10 cellular contexts compared by ENCODE assay signal in genomic region chr10:84493951-84494848, GRCh38.
DNase-seq lines count a peak whose midpoint lies in the region; ATAC-seq and TF ChIP-seq lines count a peak whose summit lies in the region.
"Had no signal": no experiment of that assay in that cellular context is flagged by ENCODE, and none has a peak within 500 bp of the region (broad histone marks: within the 10 kb centered on the region; RNA-seq: fewer than 3 reads in every experiment).

No MANE protein-coding gene starts in this region.

- H3K27me3 ChIP-seq in SK-N-SH (ENCODE audit: insufficient read depth), result no peaks in the 10 kb centered on the region

- no peaks in the 10 kb centered on the region for H3K9me3 ChIP-seq in SK-N-SH
- H3K9me3 ChIP-seq: HAP-1 had no signal

- DNase-seq in HK-2 (ENCODE audit: unreplicated experiment) (peak; percentile 27), SK-N-SH (no peak), fibroblast of peridontal ligament (ENCODE audit: extremely low read depth) (peak; percentile 35), retinal pigment epithelial cell (ENCODE audit: low read depth) (peak; percentile 29)
- no peak for DNase-seq in stimulated activated CD4-positive, alpha-beta T cell treated with anti-CD3 and anti-CD28 coated beads, Interleukin-12 subunit alpha, Interleukin-12 subunit beta, amount 100 ng/mL, for 4 hours
- no peak for DNase-seq in effector CD8-positive, alpha-beta T cell (lab: John Stamatoyannopoulos, UW)
- DNase-seq: activated CD4-positive, alpha-beta T cell treated with anti-CD3 and anti-CD28 coated beads for 36 hours; activated gamma-delta T cell treated with Interleukin-2 at 50 U/mL for 16 hours had no signal

- H3K36me3 ChIP-seq in SK-N-SH (replicated peaks in 1 of 2; ENCODE audit: control insufficient read depth in 1 of 2, insufficient read depth in 2 of 2, low read length in 1 of 2), result no peaks in the 10 kb centered on the region
- H3K36me3 ChIP-seq: HAP-1 had no signal

- peak overlapping the region; percentile 65 for H3K4me2 ChIP-seq in SK-N-SH

- peaks cover 32% of the 10 kb centered on the region for H3F3A ChIP-seq in SK-N-SH (replicated peaks; ENCODE audit: insufficient read depth)

- H2AFZ ChIP-seq in SK-N-SH (ENCODE audit: low read depth), result no peak overlapping the region

- TF ChIP-seq CTCF in SK-N-SH (IDR thresholded peaks at IDR 0.05) (no peak), retinal pigment epithelial cell (conservative IDR thresholded peaks at IDR 0.05; ENCODE audit: low read depth, low read length) (no peak)

- H3K9ac ChIP-seq in SK-N-SH, result peak overlapping the region; percentile 36; the same call in 1 of the 2 replicates

- H3K4me3 ChIP-seq in SK-N-SH (ENCODE audit: low read depth in 2 of 2, low read length in 1 of 2) (peak overlapping the region in 1 of 2 experiments; percentile 19; a peak in 2 of 4 replicates), retinal pigment epithelial cell (ENCODE audit: low read length) (no peak overlapping the region)
- H3K4me3 ChIP-seq: HAP-1 had no signal

- WGBS in SK-N-SH (ENCODE audit: low lambda C conversion rate), result 52% methylated on average over 8 of the region's 9 CpGs

- H3K4me1 ChIP-seq in SK-N-SH (ENCODE audit: control insufficient read depth in 1 of 2, insufficient read depth in 2 of 2, low read depth in 1 of 2, low read length in 1 of 2), result peaks cover 0 to 23% of the 10 kb centered on the region in 2 experiments; a peak in 3 of 4 replicates

- no peak for TF ChIP-seq RAD21 in SK-N-SH (IDR thresholded peaks at IDR 0.05; ENCODE audit: low read length)

- no peaks in the 10 kb centered on the region for H3K9me2 ChIP-seq in SK-N-SH

- no peaks in the 10 kb centered on the region for H4K20me1 ChIP-seq in SK-N-SH (ENCODE audit: insufficient read depth)

- H3K27ac ChIP-seq in SK-N-SH (ENCODE audit: low read depth in 2 of 2, low read length in 1 of 2), result peak overlapping the region in 1 of 2 experiments; percentile 83; a peak in 3 of 4 replicates

- H3K79me2 ChIP-seq in SK-N-SH (ENCODE audit: insufficient read depth), result peaks cover 27% of the 10 kb centered on the region; the same call in 1 of the 2 replicates

- CTCF ChIA-PET in SK-N-SH (lab: Yijun Ruan, JAX), result interaction anchor here (0.9 kb wide), 1 partner anchor 14 kb away, joined by 3 read pairs; no protein-coding TSS in a partner anchor

- TF ChIP-seq EP300 in SK-N-SH (IDR thresholded peaks at IDR 0.05; ENCODE audit: borderline replicate concordance in 1 of 2, low read depth in 1 of 2, low read length in 1 of 2), result peak in 1 of 2 experiments; percentile 47; a peak in 1 of 4 replicates

- POLR2A ChIA-PET in SK-N-SH (lab: Yijun Ruan, JAX), result no interaction called here

- ATAC-seq in HG03521 (IDR thresholded peaks at IDR 0.05; ENCODE audit: unreplicated experiment), result no peak
- ATAC-seq: activated CD4-positive, alpha-beta T cell treated with anti-CD3 and anti-CD28 coated beads for 36 hours had no signal

TF ChIP-seq in SK-N-SH, 30 proteins besides CTCF, POLR2A, EP300 and RAD21:
- 0 out of 2 replicates have a peak, but pooled peaks have one; percentile 28 for TF ChIP-seq NFIC (IDR thresholded peaks at IDR 0.05; ENCODE audit: borderline replicate concordance)
- TF ChIP-seq GATA2 (CRISPR knock-in tag; IDR thresholded peaks at IDR 0.05), result no peak
- TF ChIP-seq REST (IDR thresholded peaks at IDR 0.05; ENCODE audit: low read depth, low read length), result peak; percentile 37; the same call in 1 of the 2 replicates
- peak; percentile 80 for TF ChIP-seq JUND (IDR thresholded peaks at IDR 0.05)
- TF ChIP-seq ZBTB33 (IDR thresholded peaks at IDR 0.05; ENCODE audit: borderline replicate concordance, low read depth), result no peak
- peak; percentile 93 for TF ChIP-seq FOSL2 (IDR thresholded peaks at IDR 0.05; ENCODE audit: borderline replicate concordance, low read depth)
- TF ChIP-seq TEAD4 (IDR thresholded peaks at IDR 0.05; ENCODE audit: borderline replicate concordance, insufficient read depth), result peak; percentile 73; the same call in 1 of the 2 replicates
- TF ChIP-seq TCF12 (IDR thresholded peaks at IDR 0.05), result peak; percentile 80
- TF ChIP-seq, protein P1, sequence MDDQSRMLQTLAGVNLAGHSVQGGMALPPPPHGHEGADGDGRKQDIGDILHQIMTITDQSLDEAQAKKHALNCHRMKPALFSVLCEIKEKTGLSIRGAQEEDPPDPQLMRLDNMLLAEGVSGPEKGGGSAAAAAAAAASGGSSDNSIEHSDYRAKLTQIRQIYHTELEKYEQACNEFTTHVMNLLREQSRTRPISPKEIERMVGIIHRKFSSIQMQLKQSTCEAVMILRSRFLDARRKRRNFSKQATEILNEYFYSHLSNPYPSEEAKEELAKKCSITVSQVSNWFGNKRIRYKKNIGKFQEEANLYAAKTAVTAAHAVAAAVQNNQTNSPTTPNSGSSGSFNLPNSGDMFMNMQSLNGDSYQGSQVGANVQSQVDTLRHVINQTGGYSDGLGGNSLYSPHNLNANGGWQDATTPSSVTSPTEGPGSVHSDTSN (IDR thresholded peaks at IDR 0.05), result peak; percentile 39; the same call in 1 of the 2 replicates
- TF ChIP-seq RXRA (IDR thresholded peaks at IDR 0.05; ENCODE audit: borderline replicate concordance, low read depth), result peak; percentile 45; the same call in 1 of the 2 replicates

Comparison
In these comparisons a context has a peak if more than half of its experiments do, and no peak if none do; other contexts are left out.
1. DNase-seq: peak in HK-2 (single experiment), fibroblast of peridontal ligament (single experiment) and retinal pigment epithelial cell (single experiment); none in SK-N-SH (single experiment), stimulated activated CD4-positive, alpha-beta T cell treated with anti-CD3 and anti-CD28 coated beads, Interleukin-12 subunit alpha, Interleukin-12 subunit beta, amount 100 ng/mL, for 4 hours (single experiment) and effector CD8-positive, alpha-beta T cell (single experiment).